8 cellular contexts compared by ENCODE assay signal in the genomic region with DNA sequence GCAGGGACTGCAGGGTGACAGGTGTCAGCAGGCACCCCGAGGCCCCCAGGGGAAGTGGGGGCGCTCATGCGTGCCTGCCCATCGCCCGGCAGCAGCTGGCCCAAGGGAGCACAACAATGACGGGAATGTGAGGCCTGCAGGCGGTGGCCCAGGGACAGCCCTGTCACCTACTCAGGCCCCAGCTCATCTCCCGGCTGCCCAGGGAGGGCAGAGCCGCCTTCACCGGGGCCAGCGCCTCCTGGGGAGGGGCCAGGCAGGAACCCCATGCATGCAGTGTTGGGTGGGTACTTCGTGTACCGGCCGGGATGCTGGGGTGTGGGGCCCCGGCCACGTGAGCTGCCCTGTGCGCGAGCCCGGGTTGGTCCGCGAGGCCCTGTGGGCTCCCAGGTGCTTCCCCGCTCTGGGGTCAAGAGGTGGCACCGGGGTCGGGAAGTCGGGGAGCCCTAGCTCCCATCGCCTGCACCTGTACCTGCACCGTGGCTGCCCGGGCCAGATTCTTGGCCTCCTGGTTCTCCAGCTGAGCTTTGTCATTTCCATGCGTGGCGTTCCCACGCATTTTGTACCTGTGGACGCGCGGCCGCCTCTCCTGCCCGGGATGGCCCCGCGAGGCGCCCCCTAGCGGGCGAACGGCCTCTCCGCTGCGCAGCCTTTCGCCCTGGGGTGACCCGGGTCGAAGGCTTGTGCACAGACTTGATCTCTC. TPM values are rescaled to one million over a fixed set of nuclear protein-coding genes. Genes with fewer than 3 reads are reported as not detected.
DNase-seq lines count a peak whose midpoint lies in the region; ATAC-seq and TF ChIP-seq lines count a peak whose summit lies in the region.

No MANE protein-coding gene starts in this region.

- no peak overlapping the region for H3K27ac Mint-ChIP-seq in activated B cell treated with CpG ODN at 0.5 μM for 24 hours

- in situ Hi-C loops in ACHN (cut with HindIII; ENCODE audit: low pct_ligation_motif_present, low pct_unique_long_range_greater_than_20kb, low sequenced_read_pairs): no loop called here

- peak overlapping the region in 2 of 4 donors; percentile 39 to 66 for H3K27ac ChIP-seq in gastroesophageal sphincter

- no peak for TF ChIP-seq EP300 in gastroesophageal sphincter (IDR thresholded peaks at IDR 0.05)

- no peak for TF ChIP-seq POLR2A in gastroesophageal sphincter (IDR thresholded peaks at IDR 0.05)

- 41% methylated on average over 9 of the region's 47 CpGs; no CpG with 5 or more reads in 1 of the 2 donors for WGBS in gastroesophageal sphincter (ENCODE audit: low coverage in 1 of 2), 2 donors

- H3K4me3 ChIP-seq in gastroesophageal sphincter: peak overlapping the region; percentile 14 to 48

- CTCF ChIA-PET in activated B cell treated with CpG ODN at 0.5 μM for 24 hours (lab: Charles Lee): no interaction called here

- H3K9me3 Mint-ChIP-seq in activated B cell treated with CpG ODN at 0.5 μM for 24 hours: no peaks in the 10 kb centered on the region

- H3K4me1 ChIP-seq in gastroesophageal sphincter: peaks cover 0 to 61% (median 17%) of the 10 kb centered on the region in 3 donors

- peaks cover 0 to 6% of the 10 kb centered on the region in 2 donors for H3K36me3 ChIP-seq in gastroesophageal sphincter

- intact Hi-C loops in activated B cell treated with CpG ODN at 0.5 μM for 24 hours (cut with micrococcal nuclease): no loop called here

- DNase-seq in GM20000 (ENCODE audit: low spot score) (peak; percentile 85), activated B cell treated with CpG ODN at 0.5 μM for 24 hours (no peak), ACHN (no peak), epidermal melanocyte (ENCODE audit: insufficient read length, low spot score) (no peak), NCI-H526 treated with DMSO at 0.1 percent for 48 hours (lab: John Stamatoyannopoulos, UW) (no peak)
- peak; percentile 25 to 54 for DNase-seq in stimulated activated CD4-positive, alpha-beta T cell treated with anti-CD3 and anti-CD28 coated beads, Interleukin-2, amount 100 ng/mL, for 48 hours

- no peaks in the 10 kb centered on the region for H3K9me3 ChIP-seq in gastroesophageal sphincter

- no peaks in the 10 kb centered on the region for H3K27me3 ChIP-seq in gastroesophageal sphincter

- no peaks in the 10 kb centered on the region for H3K36me3 Mint-ChIP-seq in activated B cell treated with CpG ODN at 0.5 μM for 24 hours (ENCODE audit: low read depth)

- H3K4me3 Mint-ChIP-seq in activated B cell treated with CpG ODN at 0.5 μM for 24 hours: no peak overlapping the region

- peak; percentile 90 for TF ChIP-seq CTCF in GM20000 (IDR thresholded peaks at IDR 0.05; ENCODE audit: extremely low read depth, missing control alignments)
- TF ChIP-seq CTCF in activated B cell treated with CpG ODN at 0.5 μM for 24 hours (IDR thresholded peaks at IDR 0.05): no peak
- peak in 3 of 4 experiments; percentile 27 to 62 (median 50) for TF ChIP-seq CTCF in gastroesophageal sphincter (IDR thresholded peaks at IDR 0.05)

- ATAC-seq in activated B cell treated with CpG ODN at 0.5 μM for 24 hours (ENCODE audit: low read depth): peak; percentile 68
- peak; percentile 1 for ATAC-seq in gastroesophageal sphincter
- no peak for ATAC-seq in GM19324 (IDR thresholded peaks at IDR 0.05; ENCODE audit: low FRiP score, unreplicated experiment)

- H3K4me1 Mint-ChIP-seq in activated B cell treated with CpG ODN at 0.5 μM for 24 hours: peaks cover 12% of the 10 kb centered on the region

- POLR2A ChIA-PET in activated B cell treated with CpG ODN at 0.5 μM for 24 hours (lab: Charles Lee): no interaction called here

- no peaks in the 10 kb centered on the region for H3K27me3 Mint-ChIP-seq in activated B cell treated with CpG ODN at 0.5 μM for 24 hours

RNA-seq across cellular contexts. Expression of a gene that starts 0.8 kb away (rescaled TPM):
- not detected in 2 replicates for total RNA-seq in activated B cell treated with CpG ODN at 0.5 μM for 24 hours
- 1 to 10 TPM; 1.3 to 8.1 (median 3.7) TPM for total RNA-seq in gastroesophageal sphincter

RNA-seq across cellular contexts. Expression of a gene that starts 19.5 kb away (rescaled TPM):
- total RNA-seq in activated B cell treated with CpG ODN at 0.5 μM for 24 hours (not detected in 2 replicates), gastroesophageal sphincter (under 1 TPM in 3 of 4 donors, not detected in 1; 0.35 to 0.94 (median 0.74) TPM)

RNA-seq across cellular contexts. Expression of a gene that starts 39.2 kb away (rescaled TPM):
- 0.27 and 0.42 TPM in 2 replicates for total RNA-seq in activated B cell treated with CpG ODN at 0.5 μM for 24 hours
- total RNA-seq in gastroesophageal sphincter: 1 to 10 TPM in 1 of 4 donors, under 1 TPM in 2, not detected in 1; 0.12 to 3.4 (median 0.31) TPM

Comparison
In these comparisons a context has a peak if more than half of its experiments do, and no peak if none do; other contexts are left out.
1. DNase-seq: peak in GM20000 (single experiment) and stimulated activated CD4-positive, alpha-beta T cell treated with anti-CD3 and anti-CD28 coated beads, Interleukin-2, amount 100 ng/mL, for 48 hours (2 of 2); none in activated B cell treated with CpG ODN at 0.5 μM for 24 hours (single experiment), ACHN (single experiment), epidermal melanocyte (single experiment) and NCI-H526 treated with DMSO at 0.1 percent for 48 hours (single experiment).